1 cellular context compared by ENCODE assay signal in genomic region chr9:85466834-85467233, GRCh38.
TF ChIP-seq lines count a peak whose summit lies in the region.

No MANE protein-coding gene starts in this region.

TF ChIP-seq in WTC11, 78 proteins besides CTCF, POLR2A, EP300 and RAD21 (continued from another document):
- TF ChIP-seq AFF4 (CRISPR knock-in tag; IDR thresholded peaks at IDR 0.05; ENCODE audit: borderline replicate concordance) (no peak), ZNF263 (CRISPR knock-in tag; IDR thresholded peaks at IDR 0.05; ENCODE audit: low read depth) (no peak), ETV6 (CRISPR knock-in tag; IDR thresholded peaks at IDR 0.05) (no peak), ARID4B (CRISPR knock-in tag; IDR thresholded peaks at IDR 0.05; ENCODE audit: borderline replicate concordance) (no peak), FOXK1 (CRISPR knock-in tag; IDR thresholded peaks at IDR 0.05) (no peak), ZNF121 (CRISPR knock-in tag; IDR thresholded peaks at IDR 0.05) (no peak), ZNF416 (CRISPR knock-in tag; IDR thresholded peaks at IDR 0.05) (no peak), MXD4 (CRISPR knock-in tag; IDR thresholded peaks at IDR 0.05; ENCODE audit: borderline replicate concordance) (no peak), ATF2 (CRISPR knock-in tag; IDR thresholded peaks at IDR 0.05; ENCODE audit: borderline replicate concordance, low read depth) (no peak)
